ENCODE assay signal across 2 cellular contexts in the genomic region with DNA sequence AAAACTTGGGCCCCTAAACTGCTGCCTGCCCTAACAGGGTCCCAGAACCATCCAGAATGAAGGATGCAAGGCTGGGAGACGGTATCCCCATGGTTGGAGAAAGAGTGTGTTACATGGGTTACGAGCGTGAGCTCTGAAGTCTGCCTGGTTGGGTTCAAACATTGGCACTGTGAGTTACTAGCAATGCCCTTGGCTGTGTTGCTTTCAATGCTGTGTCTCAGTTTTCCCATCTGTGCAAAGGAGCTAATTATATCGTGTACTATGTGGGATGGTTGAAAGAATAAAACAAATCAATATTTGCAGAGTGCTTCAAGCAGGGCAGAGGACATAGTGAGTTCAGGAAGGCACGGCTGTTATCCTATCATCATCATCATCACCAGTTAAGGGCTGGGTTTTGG.
TF ChIP-seq lines count a peak whose summit lies in the region.

No MANE protein-coding gene starts in this region.

TF ChIP-seq in endothelial cell of umbilical vein, 7 proteins besides CTCF, POLR2A, EP300 and RAD21 (continued from another document):
- TF ChIP-seq, protein P1, sequence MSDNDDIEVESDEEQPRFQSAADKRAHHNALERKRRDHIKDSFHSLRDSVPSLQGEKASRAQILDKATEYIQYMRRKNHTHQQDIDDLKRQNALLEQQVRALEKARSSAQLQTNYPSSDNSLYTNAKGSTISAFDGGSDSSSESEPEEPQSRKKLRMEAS (IDR thresholded peaks at IDR 0.05; ENCODE audit: insufficient read depth, insufficient read length), result no peak
- TF ChIP-seq MYC (IDR thresholded peaks at IDR 0.05; ENCODE audit: low read depth, low read length), result no peak
- no peak for TF ChIP-seq POLR2AphosphoS5 (IDR thresholded peaks at IDR 0.05; ENCODE audit: insufficient read depth, low read depth, low read length)
- no peak for TF ChIP-seq JUN (IDR thresholded peaks at IDR 0.05; ENCODE audit: borderline replicate concordance, insufficient read depth, insufficient read length, low read depth)
- no peak for TF ChIP-seq EZH2 (IDR thresholded peaks at IDR 0.05; ENCODE audit: borderline replicate concordance, low read depth, low read length, severe bottlenecking)
- TF ChIP-seq GATA2 (IDR thresholded peaks at IDR 0.05; ENCODE audit: insufficient read depth, insufficient read length, low read depth, low read length), result no peak

TF ChIP-seq in GM23338, 12 proteins besides CTCF, POLR2A, EP300 and RAD21:
- TF ChIP-seq, protein P2, sequence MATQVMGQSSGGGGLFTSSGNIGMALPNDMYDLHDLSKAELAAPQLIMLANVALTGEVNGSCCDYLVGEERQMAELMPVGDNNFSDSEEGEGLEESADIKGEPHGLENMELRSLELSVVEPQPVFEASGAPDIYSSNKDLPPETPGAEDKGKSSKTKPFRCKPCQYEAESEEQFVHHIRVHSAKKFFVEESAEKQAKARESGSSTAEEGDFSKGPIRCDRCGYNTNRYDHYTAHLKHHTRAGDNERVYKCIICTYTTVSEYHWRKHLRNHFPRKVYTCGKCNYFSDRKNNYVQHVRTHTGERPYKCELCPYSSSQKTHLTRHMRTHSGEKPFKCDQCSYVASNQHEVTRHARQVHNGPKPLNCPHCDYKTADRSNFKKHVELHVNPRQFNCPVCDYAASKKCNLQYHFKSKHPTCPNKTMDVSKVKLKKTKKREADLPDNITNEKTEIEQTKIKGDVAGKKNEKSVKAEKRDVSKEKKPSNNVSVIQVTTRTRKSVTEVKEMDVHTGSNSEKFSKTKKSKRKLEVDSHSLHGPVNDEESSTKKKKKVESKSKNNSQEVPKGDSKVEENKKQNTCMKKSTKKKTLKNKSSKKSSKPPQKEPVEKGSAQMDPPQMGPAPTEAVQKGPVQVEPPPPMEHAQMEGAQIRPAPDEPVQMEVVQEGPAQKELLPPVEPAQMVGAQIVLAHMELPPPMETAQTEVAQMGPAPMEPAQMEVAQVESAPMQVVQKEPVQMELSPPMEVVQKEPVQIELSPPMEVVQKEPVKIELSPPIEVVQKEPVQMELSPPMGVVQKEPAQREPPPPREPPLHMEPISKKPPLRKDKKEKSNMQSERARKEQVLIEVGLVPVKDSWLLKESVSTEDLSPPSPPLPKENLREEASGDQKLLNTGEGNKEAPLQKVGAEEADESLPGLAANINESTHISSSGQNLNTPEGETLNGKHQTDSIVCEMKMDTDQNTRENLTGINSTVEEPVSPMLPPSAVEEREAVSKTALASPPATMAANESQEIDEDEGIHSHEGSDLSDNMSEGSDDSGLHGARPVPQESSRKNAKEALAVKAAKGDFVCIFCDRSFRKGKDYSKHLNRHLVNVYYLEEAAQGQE (IDR thresholded peaks at IDR 0.05; ENCODE audit: unreplicated experiment), result no peak
- TF ChIP-seq, protein P3, sequence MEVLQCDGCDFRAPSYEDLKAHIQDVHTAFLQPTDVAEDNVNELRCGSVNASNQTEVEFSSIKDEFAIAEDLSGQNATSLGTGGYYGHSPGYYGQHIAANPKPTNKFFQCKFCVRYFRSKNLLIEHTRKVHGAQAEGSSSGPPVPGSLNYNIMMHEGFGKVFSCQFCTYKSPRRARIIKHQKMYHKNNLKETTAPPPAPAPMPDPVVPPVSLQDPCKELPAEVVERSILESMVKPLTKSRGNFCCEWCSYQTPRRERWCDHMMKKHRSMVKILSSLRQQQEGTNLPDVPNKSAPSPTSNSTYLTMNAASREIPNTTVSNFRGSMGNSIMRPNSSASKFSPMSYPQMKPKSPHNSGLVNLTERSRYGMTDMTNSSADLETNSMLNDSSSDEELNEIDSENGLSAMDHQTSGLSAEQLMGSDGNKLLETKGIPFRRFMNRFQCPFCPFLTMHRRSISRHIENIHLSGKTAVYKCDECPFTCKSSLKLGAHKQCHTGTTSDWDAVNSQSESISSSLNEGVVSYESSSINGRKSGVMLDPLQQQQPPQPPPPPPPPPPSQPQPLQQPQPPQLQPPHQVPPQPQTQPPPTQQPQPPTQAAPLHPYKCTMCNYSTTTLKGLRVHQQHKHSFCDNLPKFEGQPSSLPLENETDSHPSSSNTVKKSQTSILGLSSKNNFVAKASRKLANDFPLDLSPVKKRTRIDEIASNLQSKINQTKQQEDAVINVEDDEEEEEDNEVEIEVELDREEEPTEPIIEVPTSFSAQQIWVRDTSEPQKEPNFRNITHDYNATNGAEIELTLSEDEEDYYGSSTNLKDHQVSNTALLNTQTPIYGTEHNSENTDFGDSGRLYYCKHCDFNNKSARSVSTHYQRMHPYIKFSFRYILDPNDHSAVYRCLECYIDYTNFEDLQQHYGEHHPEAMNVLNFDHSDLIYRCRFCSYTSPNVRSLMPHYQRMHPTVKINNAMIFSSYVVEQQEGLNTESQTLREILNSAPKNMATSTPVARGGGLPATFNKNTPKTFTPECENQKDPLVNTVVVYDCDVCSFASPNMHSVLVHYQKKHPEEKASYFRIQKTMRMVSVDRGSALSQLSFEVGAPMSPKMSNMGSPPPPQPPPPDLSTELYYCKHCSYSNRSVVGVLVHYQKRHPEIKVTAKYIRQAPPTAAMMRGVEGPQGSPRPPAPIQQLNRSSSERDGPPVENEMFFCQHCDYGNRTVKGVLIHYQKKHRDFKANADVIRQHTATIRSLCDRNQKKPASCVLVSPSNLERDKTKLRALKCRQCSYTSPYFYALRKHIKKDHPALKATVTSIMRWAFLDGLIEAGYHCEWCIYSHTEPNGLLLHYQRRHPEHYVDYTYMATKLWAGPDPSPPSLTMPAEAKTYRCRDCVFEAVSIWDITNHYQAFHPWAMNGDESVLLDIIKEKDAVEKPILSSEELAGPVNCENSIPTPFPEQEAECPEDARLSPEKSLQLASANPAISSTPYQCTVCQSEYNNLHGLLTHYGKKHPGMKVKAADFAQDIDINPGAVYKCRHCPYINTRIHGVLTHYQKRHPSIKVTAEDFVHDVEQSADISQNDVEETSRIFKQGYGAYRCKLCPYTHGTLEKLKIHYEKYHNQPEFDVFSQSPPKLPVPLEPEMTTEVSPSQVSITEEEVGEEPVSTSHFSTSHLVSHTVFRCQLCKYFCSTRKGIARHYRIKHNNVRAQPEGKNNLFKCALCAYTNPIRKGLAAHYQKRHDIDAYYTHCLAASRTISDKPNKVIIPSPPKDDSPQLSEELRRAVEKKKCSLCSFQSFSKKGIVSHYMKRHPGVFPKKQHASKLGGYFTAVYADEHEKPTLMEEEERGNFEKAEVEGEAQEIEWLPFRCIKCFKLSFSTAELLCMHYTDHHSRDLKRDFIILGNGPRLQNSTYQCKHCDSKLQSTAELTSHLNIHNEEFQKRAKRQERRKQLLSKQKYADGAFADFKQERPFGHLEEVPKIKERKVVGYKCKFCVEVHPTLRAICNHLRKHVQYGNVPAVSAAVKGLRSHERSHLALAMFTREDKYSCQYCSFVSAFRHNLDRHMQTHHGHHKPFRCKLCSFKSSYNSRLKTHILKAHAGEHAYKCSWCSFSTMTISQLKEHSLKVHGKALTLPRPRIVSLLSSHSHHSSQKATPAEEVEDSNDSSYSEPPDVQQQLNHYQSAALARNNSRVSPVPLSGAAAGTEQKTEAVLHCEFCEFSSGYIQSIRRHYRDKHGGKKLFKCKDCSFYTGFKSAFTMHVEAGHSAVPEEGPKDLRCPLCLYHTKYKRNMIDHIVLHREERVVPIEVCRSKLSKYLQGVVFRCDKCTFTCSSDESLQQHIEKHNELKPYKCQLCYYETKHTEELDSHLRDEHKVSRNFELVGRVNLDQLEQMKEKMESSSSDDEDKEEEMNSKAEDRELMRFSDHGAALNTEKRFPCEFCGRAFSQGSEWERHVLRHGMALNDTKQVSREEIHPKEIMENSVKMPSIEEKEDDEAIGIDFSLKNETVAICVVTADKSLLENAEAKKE (CRISPR knock-in tag; IDR thresholded peaks at IDR 0.05), result no peak
- TF ChIP-seq STAT1 (IDR thresholded peaks at IDR 0.05; ENCODE audit: unreplicated experiment), result no peak
- TF ChIP-seq CREB1 (CRISPR knock-in tag; IDR thresholded peaks at IDR 0.05; ENCODE audit: low read depth), result no peak
- TF ChIP-seq ZNF114 (CRISPR knock-in tag; IDR thresholded peaks at IDR 0.05), result no peak
- no peak for TF ChIP-seq EZH2 (IDR thresholded peaks at IDR 0.05; ENCODE audit: low read depth, unreplicated experiment)
- no peak for TF ChIP-seq EZH2phosphoT487 (IDR thresholded peaks at IDR 0.05; ENCODE audit: unreplicated experiment)
- no peak for TF ChIP-seq JUNB (IDR thresholded peaks at IDR 0.05; ENCODE audit: unreplicated experiment)
- TF ChIP-seq ZNF331 (CRISPR knock-in tag; IDR thresholded peaks at IDR 0.05; ENCODE audit: low read depth), result no peak
- TF ChIP-seq, protein P4, sequence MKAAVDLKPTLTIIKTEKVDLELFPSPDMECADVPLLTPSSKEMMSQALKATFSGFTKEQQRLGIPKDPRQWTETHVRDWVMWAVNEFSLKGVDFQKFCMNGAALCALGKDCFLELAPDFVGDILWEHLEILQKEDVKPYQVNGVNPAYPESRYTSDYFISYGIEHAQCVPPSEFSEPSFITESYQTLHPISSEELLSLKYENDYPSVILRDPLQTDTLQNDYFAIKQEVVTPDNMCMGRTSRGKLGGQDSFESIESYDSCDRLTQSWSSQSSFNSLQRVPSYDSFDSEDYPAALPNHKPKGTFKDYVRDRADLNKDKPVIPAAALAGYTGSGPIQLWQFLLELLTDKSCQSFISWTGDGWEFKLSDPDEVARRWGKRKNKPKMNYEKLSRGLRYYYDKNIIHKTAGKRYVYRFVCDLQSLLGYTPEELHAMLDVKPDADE (IDR thresholded peaks at IDR 0.05), result no peak
